In the genomic region with DNA sequence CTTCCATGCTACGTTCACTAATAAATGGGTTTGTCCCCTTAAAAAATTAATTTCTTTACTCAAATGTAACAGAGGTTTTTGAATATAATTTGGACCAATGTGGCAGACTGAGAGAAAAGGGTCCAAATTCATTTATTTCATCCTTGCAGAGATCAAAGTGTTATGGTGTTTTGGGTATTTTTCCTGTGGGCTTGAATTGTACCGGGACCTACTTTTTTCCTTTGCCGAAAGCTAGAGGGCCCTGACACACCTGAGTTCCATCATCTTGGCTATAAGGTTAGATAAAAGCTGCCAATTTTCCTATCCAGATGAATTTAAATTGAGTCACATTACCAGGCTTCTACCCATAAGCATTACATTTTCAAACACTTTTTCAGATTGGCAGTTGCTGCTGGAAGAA, we compare ENCODE assay signal across 8 cellular contexts. TPM values are rescaled to one million over a fixed set of nuclear protein-coding genes. Genes with fewer than 3 reads are reported as not detected.
DNase-seq lines count a peak whose midpoint lies in the region; ATAC-seq and TF ChIP-seq lines count a peak whose summit lies in the region.

No MANE protein-coding gene starts in this region.

- H3K27me3 Mint-ChIP-seq in T-helper 1 cell treated with Interleukin-12 subunit alpha and Interleukin-12 subunit beta and Interleukin-4 antibody, amounts not matched to agents 30 μg/mL and 1 μg/mL, for 36 hours (ENCODE audit: low read depth), result no peaks in the 10 kb centered on the region
- H3K27me3 Mint-ChIP-seq in stimulated activated memory B cell treated with anti-CD40 and anti-IgM and Interleukin-4, amounts not matched to agents 10 μg/mL and 1 μg/mL and 100 μg/mL, for 72 hours, result no peaks in the 10 kb centered on the region

- DNase-seq in T-helper 1 cell (no peak), RPMI7951 (ENCODE audit: low read depth) (peak; percentile 6), fibroblast of the aortic adventitia (ENCODE audit: low read depth) (no peak), ecto neural progenitor cell (ENCODE audit: low spot score) (no peak), NCI-H1694 (lab: John Stamatoyannopoulos, UW) (no peak)

- peak overlapping the region; percentile 94 for H3K4me3 ChIP-seq in fibroblast of the aortic adventitia (ENCODE audit: low read depth, low read length)

- peaks cover 32% of the 10 kb centered on the region for H3K4me1 Mint-ChIP-seq in T-helper 1 cell treated with Interleukin-12 subunit alpha and Interleukin-12 subunit beta and Interleukin-4 antibody, amounts not matched to agents 30 μg/mL and 1 μg/mL, for 36 hours (ENCODE audit: low read depth)
- peaks cover 18% of the 10 kb centered on the region for H3K4me1 Mint-ChIP-seq in stimulated activated memory B cell treated with anti-CD40 and anti-IgM and Interleukin-4, amounts not matched to agents 10 μg/mL and 1 μg/mL and 100 μg/mL, for 72 hours

- ATAC-seq in stimulated activated memory B cell treated with anti-CD40 and anti-IgM and Interleukin-4, amounts not matched to agents 10 μg/mL and 1 μg/mL and 100 μg/mL, for 72 hours, result no peak
- no peak for ATAC-seq in GM21529 (IDR thresholded peaks at IDR 0.05; ENCODE audit: unreplicated experiment)

- H3K4me3 Mint-ChIP-seq in T-helper 1 cell treated with Interleukin-12 subunit alpha and Interleukin-12 subunit beta and Interleukin-4 antibody, amounts not matched to agents 30 μg/mL and 1 μg/mL, for 36 hours, result peak overlapping the region; percentile 85
- H3K4me3 Mint-ChIP-seq in stimulated activated memory B cell treated with anti-CD40 and anti-IgM and Interleukin-4, amounts not matched to agents 10 μg/mL and 1 μg/mL and 100 μg/mL, for 72 hours, result peak overlapping the region; percentile 93

- H3K36me3 Mint-ChIP-seq in T-helper 1 cell treated with Interleukin-12 subunit alpha and Interleukin-12 subunit beta and Interleukin-4 antibody, amounts not matched to agents 30 μg/mL and 1 μg/mL, for 36 hours (ENCODE audit: low read depth), result peaks cover 28% of the 10 kb centered on the region
- H3K36me3 Mint-ChIP-seq in stimulated activated memory B cell treated with anti-CD40 and anti-IgM and Interleukin-4, amounts not matched to agents 10 μg/mL and 1 μg/mL and 100 μg/mL, for 72 hours, result no peaks in the 10 kb centered on the region

- peak; percentile 24 for TF ChIP-seq CTCF in fibroblast of the aortic adventitia (IDR thresholded peaks at IDR 0.05; ENCODE audit: insufficient read depth, low read length)

- peak overlapping the region; percentile 100 for H3K27ac Mint-ChIP-seq in T-helper 1 cell treated with Interleukin-12 subunit alpha and Interleukin-12 subunit beta and Interleukin-4 antibody, amounts not matched to agents 30 μg/mL and 1 μg/mL, for 36 hours
- H3K27ac Mint-ChIP-seq in stimulated activated memory B cell treated with anti-CD40 and anti-IgM and Interleukin-4, amounts not matched to agents 10 μg/mL and 1 μg/mL and 100 μg/mL, for 72 hours, result peak overlapping the region; percentile 99

- H3K9me3 Mint-ChIP-seq in T-helper 1 cell treated with Interleukin-12 subunit alpha and Interleukin-12 subunit beta and Interleukin-4 antibody, amounts not matched to agents 30 μg/mL and 1 μg/mL, for 36 hours, result no peaks in the 10 kb centered on the region
- H3K9me3 Mint-ChIP-seq in stimulated activated memory B cell treated with anti-CD40 and anti-IgM and Interleukin-4, amounts not matched to agents 10 μg/mL and 1 μg/mL and 100 μg/mL, for 72 hours, result no peaks in the 10 kb centered on the region

RNA-seq across cellular contexts. Expression of gene CCNB2, which starts 0.9 kb away (rescaled TPM):
- total RNA-seq in RPMI7951 (2014; rRNA removed; shearing (Covaris generic)), result 307 TPM in 2 replicates
- 5.2 and 32.1 TPM in 2 replicates for total RNA-seq in fibroblast of the aortic adventitia (ENCODE audit: low replicate concordance)
